ENCODE assay signal across 17 cellular contexts in genomic region chr5:143085319-143085917, GRCh38.
DNase-seq lines count a peak whose midpoint lies in the region; ATAC-seq, FAIRE-seq and TF ChIP-seq lines count a peak whose summit lies in the region.
"Had no signal": no experiment of that assay in that cellular context is flagged by ENCODE, and none has a peak within 500 bp of the region (broad histone marks: within the 10 kb centered on the region; RNA-seq: fewer than 3 reads in every experiment).

No MANE protein-coding gene starts in this region.

- peaks cover 0 to 31% (median 0%) of the 10 kb centered on the region in 9 donors for H3K36me3 ChIP-seq in heart right ventricle

- no peak overlapping the region for H3K4me2 ChIP-seq in A549

- H3K4me3 ChIP-seq in A549 = no peak overlapping the region
- no peak overlapping the region for H3K4me3 ChIP-seq in heart right ventricle
- H3K4me3 ChIP-seq: left lung had no signal

- POLR2A ChIA-PET in A549 (lab: Yijun Ruan, JAX) = no interaction called here

- no peak for TF ChIP-seq EP300 in A549 (IDR thresholded peaks at IDR 0.05)

- intact Hi-C loops in heart right ventricle (cut with DNase I) = no loop called here

- no peaks in the 10 kb centered on the region for H3K27me3 ChIP-seq in heart right ventricle
- H3K27me3 ChIP-seq: left lung had no signal

- no peak for TF ChIP-seq POLR2A in A549 (IDR thresholded peaks at IDR 0.05; ENCODE audit: low read length)

- CTCF ChIA-PET in A549 (lab: Yijun Ruan, JAX) = interaction anchor here (0.7 to 1.3 kb wide), 2 partner anchors 26 to 60 kb away, joined by 3 to 4 read pairs; no protein-coding TSS in a partner anchor

- H3K9me3 ChIP-seq in A549 = no peaks in the 10 kb centered on the region
- no peaks in the 10 kb centered on the region for H3K9me3 ChIP-seq in heart right ventricle
- H3K9me3 ChIP-seq: left lung had no signal

- WGBS in A549 (ENCODE audit: missing lambda C conversion rate) = 91% methylated on average over 6 of the region's 6 CpGs
- WGBS in heart right ventricle, 2 donors = 49 to 61% methylated on average over 6 of the region's 6 CpGs

- DNase-seq in A549 (ENCODE audit: low read depth in 1 of 2, low spot score in 1 of 2) (no peak), Daoy (ENCODE audit: low read depth) (peak; percentile 43), NCI-H774 (lab: John Stamatoyannopoulos, UW) (peak; percentile 12), heart right ventricle (peak in 1 of 2 donors; percentile 53), KG1 (lab: John Stamatoyannopoulos, UW) (no peak), GOT3 (lab: John Stamatoyannopoulos, UW) (no peak), nucleus accumbens (lab: John Stamatoyannopoulos, UW) (no peak)
- DNase-seq: activated CD4-positive, alpha-beta T cell treated with anti-CD3 and anti-CD28 coated beads for 4 hours; activated naive CD8-positive, alpha-beta T cell treated with anti-CD3 and anti-CD28 coated beads, Interleukin-2, amount 10 ng/mL, durations not matched to agents 7 days and 5 days; effector CD8-positive, alpha-beta T cell; Karpas-422; left lung; SIG-M5; stimulated activated CD4-positive, alpha-beta T cell treated with anti-CD3 and anti-CD28 coated beads, Interleukin-12 subunit alpha, Interleukin-12 subunit beta, amount 100 ng/mL, for 4 hours had no signal

- ATAC-seq in A549 (no peak), heart right ventricle (peak in 7 of 8 donors; percentile 45 to 74 (median 61)), GM19035 (IDR thresholded peaks at IDR 0.05; ENCODE audit: unreplicated experiment) (no peak)
- ATAC-seq: left lung had no signal

- peaks cover 24% of the 10 kb centered on the region for H3K4me1 ChIP-seq in A549
- peaks cover 3 to 44% (median 30%) of the 10 kb centered on the region in 9 donors for H3K4me1 ChIP-seq in heart right ventricle
- H3K4me1 ChIP-seq: left lung had no signal

- H3K27ac ChIP-seq in A549 = no peak overlapping the region
- peak overlapping the region in 3 of 10 donors; percentile 2 to 41 (median 30) for H3K27ac ChIP-seq in heart right ventricle
- H3K27ac ChIP-seq: left lung had no signal

- TF ChIP-seq CTCF in A549 (IDR thresholded peaks at IDR 0.05) = no peak
- no peak for TF ChIP-seq CTCF in heart right ventricle (IDR thresholded peaks at IDR 0.05)

- TF ChIP-seq RAD21 in A549 (conservative IDR thresholded peaks at IDR 0.05 in 1 of 2, IDR thresholded peaks at IDR 0.05 in 1 of 2) = no peak

- peak; percentile 7 for FAIRE-seq in A549 (lab: Jason Lieb, UNC)
- FAIRE-seq: bronchial epithelial cell, D721Med had no signal

TF ChIP-seq in A549, 52 proteins besides CTCF, POLR2A, EP300 and RAD21:
- TF ChIP-seq ELK1 (IDR thresholded peaks at IDR 0.05; ENCODE audit: low read depth, low read length) = no peak
- TF ChIP-seq RARB (CRISPR knock-in tag; IDR thresholded peaks at IDR 0.05) = no peak
- no peak for TF ChIP-seq HOXB13 (CRISPR knock-in tag; IDR thresholded peaks at IDR 0.05; ENCODE audit: low read depth)
- TF ChIP-seq CHD2 (IDR thresholded peaks at IDR 0.05; ENCODE audit: low read length, partially characterized antibody) = no peak
- no peak for TF ChIP-seq GATA3 (IDR thresholded peaks at IDR 0.05; ENCODE audit: borderline replicate concordance)
- TF ChIP-seq BHLHE40 (IDR thresholded peaks at IDR 0.05; ENCODE audit: low read depth, low read length) = no peak
- no peak for TF ChIP-seq ZFP36 (IDR thresholded peaks at IDR 0.05; ENCODE audit: borderline replicate concordance, partially characterized antibody)
- no peak for TF ChIP-seq ZNF302 (CRISPR knock-in tag; IDR thresholded peaks at IDR 0.05)
- TF ChIP-seq KDM1A (IDR thresholded peaks at IDR 0.05; ENCODE audit: low read depth) = no peak
- TF ChIP-seq HOXA7 (CRISPR knock-in tag; IDR thresholded peaks at IDR 0.05) = no peak
- TF ChIP-seq HES2 (IDR thresholded peaks at IDR 0.05) = no peak

Comparison
In these comparisons a context has a peak if more than half of its experiments do, and no peak if none do; other contexts are left out.
1. ATAC-seq: peak in heart right ventricle (7 of 8); none in A549 (0 of 2) and GM19035 (single experiment).
2. DNase-seq: peak in Daoy (single experiment) and NCI-H774 (single experiment); none in A549 (0 of 2), KG1 (single experiment), GOT3 (single experiment) and nucleus accumbens (0 of 56).